In the genomic region with DNA sequence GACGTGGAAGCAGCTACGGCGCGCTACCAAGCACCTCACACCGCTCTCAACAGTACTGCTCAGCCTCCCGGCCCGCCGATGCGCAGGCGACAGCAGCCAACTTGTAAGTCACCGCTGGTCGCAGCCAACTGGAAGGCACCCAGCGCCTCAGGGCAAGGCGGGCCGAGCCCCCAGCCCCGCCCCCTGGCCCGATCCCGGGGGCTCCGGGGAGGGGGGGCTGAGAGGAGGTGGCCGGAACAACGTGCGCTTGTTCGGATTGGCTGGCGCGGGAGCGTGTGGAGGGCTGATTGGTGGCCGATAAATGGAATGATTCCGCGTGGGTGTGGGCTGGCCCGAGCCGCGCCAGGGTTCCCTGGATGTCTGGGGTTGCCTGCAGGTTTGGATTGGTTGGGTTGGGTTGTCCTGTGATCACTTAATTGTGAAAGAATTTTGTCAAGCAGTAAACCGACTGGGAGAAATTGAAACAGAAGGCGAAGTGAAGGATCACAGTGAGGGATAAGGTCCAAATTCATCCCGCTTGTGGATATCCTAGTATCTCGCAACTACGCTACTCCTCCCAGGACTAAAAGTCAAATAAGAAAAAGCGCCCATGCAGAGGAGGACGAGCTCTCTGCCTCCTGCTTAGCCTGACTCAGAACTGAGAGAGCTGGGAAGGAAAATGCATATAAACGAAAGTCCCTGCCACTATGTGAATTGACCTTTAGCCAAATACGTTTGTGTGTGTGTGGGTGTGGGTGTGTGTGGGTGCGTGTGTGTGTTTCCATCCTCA, we compare ENCODE assay signal across 8 cellular contexts. TPM values are rescaled to one million over a fixed set of nuclear protein-coding genes. Genes with fewer than 3 reads are reported as not detected.
A peak's percentile ranks its signal among the peaks of the same experiment; 100 is the strongest.
DNase-seq lines count a peak whose midpoint lies in the region; ATAC-seq and TF ChIP-seq lines count a peak whose summit lies in the region.

A gene with protein sequence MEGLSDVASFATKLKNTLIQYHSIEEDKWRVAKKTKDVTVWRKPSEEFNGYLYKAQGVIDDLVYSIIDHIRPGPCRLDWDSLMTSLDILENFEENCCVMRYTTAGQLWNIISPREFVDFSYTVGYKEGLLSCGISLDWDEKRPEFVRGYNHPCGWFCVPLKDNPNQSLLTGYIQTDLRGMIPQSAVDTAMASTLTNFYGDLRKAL (minus strand): TSS at position 130 of the 769 bp plus-strand sequence. CDS start 5,102 bp downstream, outside the sequence.

- H3K27me3 Mint-ChIP-seq in activated T-cell treated with anti-CD3 and anti-CD28 coated beads, Interleukin-2, amount 50 U/mL, for 24 hours = no peaks in the 10 kb centered on the region

- peak within 1 kb of the TSS; percentile 87 to 95 for H3K9ac ChIP-seq in mucosa of rectum (ENCODE audit: low read depth in 1 of 2, low read length in 2 of 2)

- intact Hi-C loops in PC-9 (cut with micrococcal nuclease; ENCODE audit: unreplicated experiment) = no loop called here

- peak; percentile 88 for ATAC-seq in GM21619 (IDR thresholded peaks at IDR 0.05; ENCODE audit: unreplicated experiment)

- H3K9me3 ChIP-seq in PC-9 (ENCODE audit: insufficient read depth, low read depth) (no peaks in the 10 kb centered on the region), mucosa of rectum (ENCODE audit: control insufficient read depth in 2 of 2, low read length in 2 of 2) (no peaks in the 10 kb centered on the region)

- peaks cover 17% of the 10 kb centered on the region for H3K36me3 Mint-ChIP-seq in activated T-cell treated with anti-CD3 and anti-CD28 coated beads, Interleukin-2, amount 50 U/mL, for 24 hours (ENCODE audit: low read depth)

- H3K79me2 ChIP-seq in PC-9 (ENCODE audit: low read depth) = no peaks in the 10 kb centered on the region

- no peaks in the 10 kb centered on the region for H3K9me2 ChIP-seq in PC-9 (ENCODE audit: insufficient read depth)

- H3K27ac Mint-ChIP-seq in activated T-cell treated with anti-CD3 and anti-CD28 coated beads, Interleukin-2, amount 50 U/mL, for 24 hours = peak within 1 kb of the TSS; percentile 99

- H3K4me1 ChIP-seq in PC-9 (replicated peaks; ENCODE audit: insufficient read depth) = no peaks in the 10 kb centered on the region
- peaks cover 12 to 15% of the 10 kb centered on the region in 2 donors for H3K4me1 ChIP-seq in mucosa of rectum (ENCODE audit: control insufficient read depth in 2 of 2, insufficient read depth in 2 of 2, low read length in 2 of 2)

- H3K27me3 ChIP-seq in PC-9 (ENCODE audit: insufficient read depth, low read depth) (peaks cover 5% of the 10 kb centered on the region; the same call in 1 of the 2 replicates), mucosa of rectum (ENCODE audit: control insufficient read depth in 2 of 2, insufficient read depth in 2 of 2, low read length in 2 of 2) (no peaks in the 10 kb centered on the region)

- no peaks in the 10 kb centered on the region for H3K9me3 Mint-ChIP-seq in activated T-cell treated with anti-CD3 and anti-CD28 coated beads, Interleukin-2, amount 50 U/mL, for 24 hours

- no peak for TF ChIP-seq CTCF in PC-9 (conservative IDR thresholded peaks at IDR 0.05)

- H3K4me3 ChIP-seq in Jurkat, Clone E6-1 (ENCODE audit: low read length) = peak within 1 kb of the TSS; percentile 76
- H3K4me3 ChIP-seq in PC-9 (no peak within 1 kb of the TSS), mucosa of rectum (ENCODE audit: low read length in 2 of 2) (peak within 1 kb of the TSS; percentile 70 to 97)

- TF ChIP-seq POLR2A in erythroblast (IDR thresholded peaks at IDR 0.05; ENCODE audit: low read length) = peak; percentile 96

- H3K4me1 Mint-ChIP-seq in activated T-cell treated with anti-CD3 and anti-CD28 coated beads, Interleukin-2, amount 50 U/mL, for 24 hours (ENCODE audit: low read depth) = peaks cover 55% of the 10 kb centered on the region

- H3K27ac ChIP-seq in PC-9 (no peak within 1 kb of the TSS), mucosa of rectum (ENCODE audit: low read depth in 2 of 2, low read length in 2 of 2) (peak within 1 kb of the TSS; percentile 86 to 89)

- TSS peak; percentile 98 for BruUV-seq in PC-9 (replicated peaks; lab: Mats Ljungman, UMichigan)

- no peak within 1 kb of the TSS for H3K4me2 ChIP-seq in PC-9

- peak; percentile 39 for DNase-seq in DMS114 treated with DMSO at 0.1 percent for 48 hours (lab: John Stamatoyannopoulos, UW; ENCODE audit: unreplicated experiment)
- DNase-seq in Jurkat, Clone E6-1 (ENCODE audit: low read depth, low spot score) = peak; percentile 95
- DNase-seq in PC-9 = peak in 1 of 2 experiments; percentile 80
- peak; percentile 95 for DNase-seq in activated T-cell treated with anti-CD3 and anti-CD28 coated beads, Interleukin-2, amount 50 U/mL, for 24 hours
- peak; percentile 93 to 94 for DNase-seq in erythroblast (lab: John Stamatoyannopoulos, UW)
- peak; percentile 94 for DNase-seq in stimulated activated CD8-positive, alpha-beta memory T cell treated with anti-CD3 and anti-CD28 coated beads, Interleukin-4, amount 100 ng/mL, for 48 hours

- H2AFZ ChIP-seq in PC-9 = no peak within 1 kb of the TSS

- no peaks in the 10 kb centered on the region for H4K20me1 ChIP-seq in PC-9 (ENCODE audit: insufficient read depth)

- POLR2A ChIA-PET in PC-9 (lab: Charles Lee; ENCODE audit: unreplicated experiment) = no interaction called here

- CTCF ChIA-PET in PC-9 (lab: Charles Lee) = no interaction called here

- peak within 1 kb of the TSS; percentile 98 for H3K4me3 Mint-ChIP-seq in activated T-cell treated with anti-CD3 and anti-CD28 coated beads, Interleukin-2, amount 50 U/mL, for 24 hours

- no peaks in the 10 kb centered on the region for H3F3A ChIP-seq in PC-9 (ENCODE audit: insufficient read depth, low read depth)

- H3K36me3 ChIP-seq in PC-9 (ENCODE audit: low read depth) (no peaks in the 10 kb centered on the region), mucosa of rectum (ENCODE audit: control insufficient read depth in 2 of 2, insufficient read depth in 2 of 2, low read length in 2 of 2) (no peaks in the 10 kb centered on the region)

RNA-seq across cellular contexts. Expression of the gene that starts here (rescaled TPM):
- polyA plus RNA-seq in Jurkat, Clone E6-1 (2012; ENCODE audit: insufficient read depth, insufficient read length) = 18.4 TPM
- total RNA-seq in PC-9 (2021) = 5.1 and 6.4 TPM in 2 replicates
